26 cellular contexts compared by ENCODE assay signal in the genomic region with DNA sequence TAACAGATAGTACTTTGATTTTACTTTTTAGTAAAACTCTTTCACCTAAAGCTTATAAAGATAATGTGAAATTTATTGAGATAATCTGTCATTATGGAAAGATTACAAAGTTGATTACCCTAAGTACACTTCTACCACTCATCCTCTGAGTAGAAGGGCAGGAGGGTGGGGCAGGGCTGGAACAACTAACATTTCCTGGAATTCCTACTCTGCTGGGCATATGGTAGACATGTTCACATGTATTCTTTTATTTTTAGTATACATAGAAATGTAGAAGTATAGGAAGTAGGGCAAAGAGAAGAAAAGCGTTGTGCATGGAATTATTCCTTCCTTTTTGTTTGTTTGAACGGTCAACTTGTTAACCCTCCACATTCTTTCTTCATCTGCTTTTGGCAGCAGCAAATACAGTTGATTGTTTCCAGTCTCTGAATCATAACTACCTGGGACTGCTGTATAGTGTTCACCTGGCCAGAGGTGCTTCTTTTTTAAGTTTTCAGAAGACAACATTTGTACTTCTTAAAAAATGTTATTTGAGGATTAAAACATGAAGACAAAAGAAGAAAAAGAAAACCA.
A peak's percentile ranks its signal among the peaks of the same experiment; 100 is the strongest.
DNase-seq lines count a peak whose midpoint lies in the region; ATAC-seq, FAIRE-seq and TF ChIP-seq lines count a peak whose summit lies in the region.
"Had no signal": no experiment of that assay in that cellular context is flagged by ENCODE, and none has a peak within 500 bp of the region (broad histone marks: within the 10 kb centered on the region; RNA-seq: fewer than 3 reads in every experiment).

No MANE protein-coding gene starts in this region.

- TF ChIP-seq EP300 in HepG2 (IDR thresholded peaks at IDR 0.05; ENCODE audit: low read depth in 2 of 2, low read length in 2 of 2), result no peak
- no peak for TF ChIP-seq EP300 in HepG2 (CRISPR knock-in tag; IDR thresholded peaks at IDR 0.05; ENCODE audit: borderline replicate concordance)
- TF ChIP-seq EP300 in upper lobe of left lung (IDR thresholded peaks at IDR 0.05), result no peak

- TF ChIP-seq CTCF in MCF 10A (IDR thresholded peaks at IDR 0.05; ENCODE audit: unreplicated experiment), result no peak
- TF ChIP-seq CTCF in breast epithelium (IDR thresholded peaks at IDR 0.05), result no peak
- no peak for TF ChIP-seq CTCF in HepG2 (CRISPR knock-in tag; IDR thresholded peaks at IDR 0.05)
- no peak for TF ChIP-seq CTCF in upper lobe of left lung (IDR thresholded peaks at IDR 0.05)

- H3K27me3 ChIP-seq in breast epithelium, result no peaks in the 10 kb centered on the region
- H3K27me3 ChIP-seq in HepG2 (ENCODE audit: control insufficient read depth in 1 of 2, insufficient read depth in 2 of 2, low read length in 2 of 2), result no peaks in the 10 kb centered on the region
- no peaks in the 10 kb centered on the region for H3K27me3 ChIP-seq in upper lobe of left lung
- H3K27me3 ChIP-seq: sigmoid colon had no signal

- TF ChIP-seq POLR2A in breast epithelium (IDR thresholded peaks at IDR 0.05), result no peak
- TF ChIP-seq POLR2A in HepG2 (IDR thresholded peaks at IDR 0.05; ENCODE audit: insufficient read depth in 1 of 2, low read depth in 2 of 2, low read length in 2 of 2), result no peak
- no peak for TF ChIP-seq POLR2A in upper lobe of left lung (IDR thresholded peaks at IDR 0.05)

- H3K4me2 ChIP-seq in HepG2 (ENCODE audit: low read depth, low read length), result no peak overlapping the region
- H3K4me2 ChIP-seq: GM23338 had no signal

- no peak overlapping the region for H2AFZ ChIP-seq in HepG2 (ENCODE audit: low read length)
- H2AFZ ChIP-seq: GM23338 had no signal

- no peaks in the 10 kb centered on the region for H3K27me3 Mint-ChIP-seq in MCF 10A (ENCODE audit: insufficient read depth, unreplicated experiment)
- H3K27me3 Mint-ChIP-seq in activated T-cell treated with anti-CD3 and anti-CD28 coated beads, Interleukin-2, amount 50 U/mL, for 4 hours (ENCODE audit: low read depth), result no peaks in the 10 kb centered on the region
- H3K27me3 Mint-ChIP-seq: activated CD4-positive, alpha-beta T cell treated with anti-CD3 and anti-CD28 coated beads, Interleukin-2, amount 10 ng/mL, durations not matched to agents 7 days and 5 days; CD4-positive, alpha-beta T cell; type B pancreatic cell had no signal

- H3K79me2 ChIP-seq in HepG2 (ENCODE audit: insufficient read depth, low read length), result peaks cover 9% of the 10 kb centered on the region

- no peak overlapping the region for H3K4me3 Mint-ChIP-seq in MCF 10A (ENCODE audit: unreplicated experiment)
- no peak overlapping the region for H3K4me3 Mint-ChIP-seq in activated T-cell treated with anti-CD3 and anti-CD28 coated beads, Interleukin-2, amount 50 U/mL, for 4 hours
- H3K4me3 Mint-ChIP-seq: activated CD4-positive, alpha-beta T cell treated with anti-CD3 and anti-CD28 coated beads, Interleukin-2, amount 10 ng/mL, durations not matched to agents 7 days and 5 days; activated T-helper 1 cell treated with anti-CD3 and anti-CD28 coated beads, Interleukin-12 subunit alpha, Interleukin-12 subunit beta, Interleukin-2, Interleukin-4 antibody, amounts not matched to agents 30 ng/mL and 10 ng/mL and 1 ng/mL, durations not matched to agents 14 hours and 24 hours and 36 hours; CD4-positive, alpha-beta T cell; GM23338; type B pancreatic cell had no signal

- no peaks in the 10 kb centered on the region for H3K9me3 ChIP-seq in breast epithelium
- H3K9me3 ChIP-seq in HepG2 (ENCODE audit: low read length), result no peaks in the 10 kb centered on the region
- no peaks in the 10 kb centered on the region for H3K9me3 ChIP-seq in upper lobe of left lung
- H3K9me3 ChIP-seq: sigmoid colon had no signal

- no peaks in the 10 kb centered on the region for H3K9me3 Mint-ChIP-seq in MCF 10A (ENCODE audit: unreplicated experiment)
- H3K9me3 Mint-ChIP-seq in activated T-cell treated with anti-CD3 and anti-CD28 coated beads, Interleukin-2, amount 50 U/mL, for 4 hours, result no peaks in the 10 kb centered on the region
- H3K9me3 Mint-ChIP-seq: activated CD4-positive, alpha-beta T cell treated with anti-CD3 and anti-CD28 coated beads, Interleukin-2, amount 10 ng/mL, durations not matched to agents 7 days and 5 days; activated T-helper 1 cell treated with anti-CD3 and anti-CD28 coated beads, Interleukin-12 subunit alpha, Interleukin-12 subunit beta, Interleukin-2, Interleukin-4 antibody, amounts not matched to agents 30 ng/mL and 10 ng/mL and 1 ng/mL, durations not matched to agents 14 hours and 24 hours and 36 hours; CD4-positive, alpha-beta T cell; GM23338; type B pancreatic cell had no signal

- no peaks in the 10 kb centered on the region for H3K36me3 ChIP-seq in breast epithelium
- no peaks in the 10 kb centered on the region for H3K36me3 ChIP-seq in HepG2 (replicated peaks in 1 of 2; ENCODE audit: control insufficient read depth in 1 of 2, insufficient read depth in 2 of 2, low read length in 2 of 2)
- H3K36me3 ChIP-seq in upper lobe of left lung, result no peaks in the 10 kb centered on the region
- H3K36me3 ChIP-seq: sigmoid colon, WERI-Rb-1 had no signal

- intact Hi-C loops in MCF 10A (cut with micrococcal nuclease), result no loop called here
- intact Hi-C loops in breast epithelium (cut with DNase I; ENCODE audit: low total_unique reads), result no loop called here
- intact Hi-C loops in HepG2 (cut with micrococcal nuclease; ENCODE audit: unreplicated experiment), result no loop called here

- H3K27ac ChIP-seq in breast epithelium (no peak overlapping the region), HepG2 (ENCODE audit: extremely low read length, insufficient read depth, low read length) (no peak overlapping the region), upper lobe of left lung (peak overlapping the region in 3 of 4 donors; percentile 6 to 35 (median 30))
- H3K27ac ChIP-seq: sigmoid colon, WERI-Rb-1 had no signal

- peak overlapping the region; percentile 82 for H3K27ac Mint-ChIP-seq in MCF 10A (ENCODE audit: low read depth, unreplicated experiment)
- H3K27ac Mint-ChIP-seq: activated CD4-positive, alpha-beta T cell treated with anti-CD3 and anti-CD28 coated beads, Interleukin-2, amount 10 ng/mL, durations not matched to agents 7 days and 5 days; activated T-helper 1 cell treated with anti-CD3 and anti-CD28 coated beads, Interleukin-12 subunit alpha, Interleukin-12 subunit beta, Interleukin-2, Interleukin-4 antibody, amounts not matched to agents 30 ng/mL and 10 ng/mL and 1 ng/mL, durations not matched to agents 14 hours and 24 hours and 36 hours; CD4-positive, alpha-beta T cell; GM23338; type B pancreatic cell had no signal

- DNase-seq in MCF 10A (ENCODE audit: unreplicated experiment) (peak; percentile 52), breast epithelium (ENCODE audit: low spot score in 2 of 2) (no peak), dermis blood vessel endothelial cell (peak; percentile 9), HepG2 (ENCODE audit: low spot score) (no peak), upper lobe of left lung (peak in 1 of 2 donors; percentile 52), NCI-H1417 treated with DMSO at 0.1 percent for 48 hours (lab: John Stamatoyannopoulos, UW) (no peak)
- DNase-seq in activated T-cell treated with anti-CD3 and anti-CD28 coated beads, Interleukin-2, amount 50 U/mL, for 4 hours, result no peak
- DNase-seq in central memory CD4-positive, alpha-beta T cell, result no peak
- DNase-seq: 8988T; activated CD4-positive, alpha-beta T cell treated with anti-CD3 and anti-CD28 coated beads, Interleukin-2, amount 10 ng/mL, durations not matched to agents 7 days and 5 days; activated naive CD4-positive, alpha-beta T cell treated with anti-CD3 and anti-CD28 coated beads, Interleukin-2, amount 50 U/mL, for 16 hours; CD4-positive, alpha-beta T cell; hypothalamus; Kasumi-1; NCI-H1092 treated with DMSO at 0.1 percent for 48 hours; NCI-H2029; NCI-H2227 treated with DMSO at 0.1 percent for 48 hours; Right ventricle myocardium superior; sigmoid colon; T-helper 9 cell; WERI-Rb-1 had no signal

- H3K9ac ChIP-seq in HepG2 (ENCODE audit: insufficient read depth, low read depth, low read length), result no peak overlapping the region

- no peak for ATAC-seq in HepG2
- no peak for ATAC-seq in upper lobe of left lung (ENCODE audit: low FRiP score in 2 of 2)
- ATAC-seq in activated T-cell treated with anti-CD3 and anti-CD28 coated beads, Interleukin-2, amount 50 U/mL, for 4 hours, result no peak
- ATAC-seq: GM23338 had no signal

- POLR2A ChIA-PET in MCF 10A (lab: Yijun Ruan, JAX) (interaction anchor here (0.6 to 1.4 kb wide), 10 partner anchors 10 to 807 kb away, joined by 3 to 5 read pairs (median 3); no protein-coding TSS in a partner anchor), HepG2 (lab: Yijun Ruan, JAX) (no interaction called here)

- H4K20me1 ChIP-seq in HepG2 (ENCODE audit: insufficient read depth, low read length), result no peaks in the 10 kb centered on the region

- TF ChIP-seq RAD21 in HepG2 (CRISPR knock-in tag; IDR thresholded peaks at IDR 0.05), result no peak

- H3K4me1 Mint-ChIP-seq in MCF 10A (ENCODE audit: insufficient read depth, unreplicated experiment), result peaks cover 29% of the 10 kb centered on the region
- peaks cover 2% of the 10 kb centered on the region for H3K4me1 Mint-ChIP-seq in activated T-cell treated with anti-CD3 and anti-CD28 coated beads, Interleukin-2, amount 50 U/mL, for 4 hours (ENCODE audit: low read depth)

- in situ Hi-C loops in HepG2 (cut with HindIII; ENCODE audit: extremely low pct_ligation_motif_present, low pct_unique_long_range_greater_than_20kb), result no loop called here

- H3K4me1 ChIP-seq in breast epithelium (no peaks in the 10 kb centered on the region), HepG2 (ENCODE audit: insufficient read depth, low read length) (peaks cover 22% of the 10 kb centered on the region), upper lobe of left lung (peaks cover 0 to 13% (median 10%) of the 10 kb centered on the region in 4 donors)

- H3K36me3 Mint-ChIP-seq in MCF 10A (ENCODE audit: insufficient read depth, unreplicated experiment), result no peaks in the 10 kb centered on the region
- H3K36me3 Mint-ChIP-seq in activated T-cell treated with anti-CD3 and anti-CD28 coated beads, Interleukin-2, amount 50 U/mL, for 4 hours (ENCODE audit: insufficient read depth), result peaks cover 7% of the 10 kb centered on the region
- H3K36me3 Mint-ChIP-seq: type B pancreatic cell had no signal

- WGBS in HepG2 (ENCODE audit: low lambda C conversion rate), result 37% methylated on average over 2 of the region's 2 CpGs
- 18 to 38% methylated on average over 2 of the region's 2 CpGs for WGBS in upper lobe of left lung, 2 donors

- CTCF ChIA-PET in MCF 10A (lab: Yijun Ruan, JAX) (interaction anchor here (0.6 to 2.4 kb wide), 6 partner anchors 13 to 162 kb away, joined by 3 to 9 read pairs (median 3); no protein-coding TSS in a partner anchor), HepG2 (lab: Yijun Ruan, JAX; ENCODE audit: low intra/inter-chr PET ratio, low total read pairs) (no interaction called here)

- BruUV-seq in MCF 10A (replicated peaks; lab: Mats Ljungman, UMichigan), result no TSS peak
- BruUV-seq in HepG2 (replicated peaks; lab: Mats Ljungman, UMichigan), result no TSS peak

- FAIRE-seq in HepG2 (lab: Jason Lieb, UNC), result no peak
- FAIRE-seq: frontal cortex, GM18507 had no signal

- no peak overlapping the region for H3K4me3 ChIP-seq in breast epithelium
- H3K4me3 ChIP-seq in HepG2 (replicated peaks in 1 of 3; ENCODE audit: insufficient read depth in 1 of 3, low read depth in 2 of 3, low read length in 3 of 3), result no peak overlapping the region
- no peak overlapping the region for H3K4me3 ChIP-seq in upper lobe of left lung
- H3K4me3 ChIP-seq: GM23338, sigmoid colon had no signal

TF ChIP-seq in HepG2, 621 proteins besides CTCF, POLR2A, EP300 and RAD21 (continues in another document):
- no peak for TF ChIP-seq ZNF143 (CRISPR knock-in tag; IDR thresholded peaks at IDR 0.05)

Comparison
In these comparisons a context has a peak if more than half of its experiments do, and no peak if none do; other contexts are left out.
1. DNase-seq: peak in MCF 10A (single experiment) and dermis blood vessel endothelial cell (single experiment); none in breast epithelium (0 of 2), HepG2 (single experiment), activated T-cell treated with anti-CD3 and anti-CD28 coated beads, Interleukin-2, amount 50 U/mL, for 4 hours (single experiment), NCI-H1417 treated with DMSO at 0.1 percent for 48 hours (single experiment) and central memory CD4-positive, alpha-beta T cell (single experiment).
2. H3K27ac ChIP-seq: peak in upper lobe of left lung (3 of 4); none in breast epithelium (0 of 2) and HepG2 (single experiment).